In the genomic region with DNA sequence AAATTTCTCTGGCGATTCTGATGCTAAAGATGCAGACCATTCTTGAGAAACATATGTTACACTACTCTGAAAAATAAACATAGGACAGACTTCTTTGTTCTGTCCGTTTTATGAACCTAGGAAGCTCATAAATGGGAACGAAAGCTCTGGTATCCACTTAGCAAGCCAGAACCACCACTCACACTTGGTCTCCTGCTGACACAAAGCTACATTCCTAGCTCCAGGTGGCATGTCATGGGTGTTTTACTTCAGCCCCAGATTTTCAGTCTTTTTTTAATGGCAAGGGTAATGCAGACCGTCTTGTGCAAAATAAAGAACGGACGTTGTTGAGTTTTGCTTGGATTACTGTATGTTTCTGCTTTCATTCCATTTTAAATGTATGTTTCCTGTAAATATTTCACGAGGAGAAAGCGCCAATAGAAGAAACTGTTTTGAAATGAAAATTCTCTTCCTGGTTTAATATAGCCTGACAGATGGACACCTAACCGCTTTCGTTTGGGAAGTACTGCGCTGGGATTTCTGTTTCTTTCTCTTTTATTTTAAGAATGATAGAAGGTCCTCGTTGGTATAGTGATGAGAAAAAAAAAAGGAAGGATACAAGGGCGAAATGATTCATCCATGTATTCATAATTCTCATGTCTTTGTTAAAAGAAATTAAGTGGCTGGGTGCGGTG, we compare ENCODE assay signal across 8 cellular contexts. TPM values are rescaled to one million over a fixed set of nuclear protein-coding genes. Genes with fewer than 3 reads are reported as not detected.
DNase-seq lines count a peak whose midpoint lies in the region; ATAC-seq and TF ChIP-seq lines count a peak whose summit lies in the region.

No MANE protein-coding gene starts in this region.

- ATAC-seq in natural killer cell (no peak), HG02642 (IDR thresholded peaks at IDR 0.05; ENCODE audit: poor library complexity, unreplicated experiment) (no peak), HG02938 (IDR thresholded peaks at IDR 0.05; ENCODE audit: unreplicated experiment) (no peak)

- in situ Hi-C loops in SK-MEL-5 (cut with HindIII; ENCODE audit: low pct_unique_long_range_greater_than_20kb, low sequenced_read_pairs), result no loop called here

- H3K4me1 Mint-ChIP-seq in natural killer cell, result peaks cover 14 to 24% of the 10 kb centered on the region in 2 donors

- peak overlapping the region; percentile 89 for H2AFZ ChIP-seq in Karpas-422 (ENCODE audit: low read length)

- peaks cover 21% of the 10 kb centered on the region for H3K79me2 ChIP-seq in Karpas-422 (ENCODE audit: low read length)

- peak overlapping the region; percentile 99 for H3K4me3 Mint-ChIP-seq in natural killer cell

- H3K27ac Mint-ChIP-seq in natural killer cell, result peak overlapping the region; percentile 98 to 100

- H3K4me1 ChIP-seq in Karpas-422 (ENCODE audit: low read length), result peaks cover 20% of the 10 kb centered on the region

- H3K27ac ChIP-seq in Karpas-422 (ENCODE audit: low read length), result no peak overlapping the region

- peak overlapping the region; percentile 90 for H3K4me2 ChIP-seq in Karpas-422 (ENCODE audit: low read depth, low read length, poor library complexity, severe bottlenecking)

- H4K20me1 ChIP-seq in Karpas-422 (ENCODE audit: insufficient read depth, low read depth, low read length), result no peaks in the 10 kb centered on the region

- H3K9me3 Mint-ChIP-seq in natural killer cell, result no peaks in the 10 kb centered on the region

- no peaks in the 10 kb centered on the region for H3K9me3 ChIP-seq in Karpas-422 (ENCODE audit: low read length)

- no peaks in the 10 kb centered on the region for H3K27me3 Mint-ChIP-seq in natural killer cell (ENCODE audit: low read depth in 2 of 2)

- no peaks in the 10 kb centered on the region for H3K9me2 ChIP-seq in Karpas-422 (replicated peaks; ENCODE audit: insufficient read depth, low read length)

- H3K9ac ChIP-seq in Karpas-422 (ENCODE audit: low read length), result peak overlapping the region; percentile 90

- DNase-seq in DMS79 (lab: John Stamatoyannopoulos, UW) (peak; percentile 61), Karpas-422 (no peak), SK-MEL-5 (ENCODE audit: low read depth, low spot score) (peak; percentile 45), epithelial cell of proximal tubule (ENCODE audit: low read depth) (no peak), natural killer cell (no peak), epidermal melanocyte (ENCODE audit: insufficient read length, low spot score) (no peak)

- peak overlapping the region; percentile 98 for H3K4me3 ChIP-seq in Karpas-422 (ENCODE audit: low read length)
- H3K4me3 ChIP-seq in epithelial cell of proximal tubule (ENCODE audit: low read depth, low read length), result peak overlapping the region; percentile 98

- TF ChIP-seq CTCF in epithelial cell of proximal tubule (conservative IDR thresholded peaks at IDR 0.05; ENCODE audit: low read depth, low read length) (peak; percentile 38), natural killer cell (IDR thresholded peaks at IDR 0.05) (no peak)

- no peaks in the 10 kb centered on the region for H3K27me3 ChIP-seq in Karpas-422 (ENCODE audit: low read length)

- intact Hi-C loops in natural killer cell (cut with micrococcal nuclease), result loop anchor here (2.0 kb wide), 1 partner anchor 91 kb away; the partner anchor contains the start of gene COX6A1

- peaks cover 4% of the 10 kb centered on the region; the same call in 1 of the 2 replicates for H3K36me3 ChIP-seq in Karpas-422 (ENCODE audit: insufficient read depth, low read length)

- no peaks in the 10 kb centered on the region for H3K36me3 Mint-ChIP-seq in natural killer cell

RNA-seq across cellular contexts. Expression of gene COQ5, which starts 0.8 kb away (rescaled TPM):
- 26.3 and 31.5 TPM in 2 replicates for total RNA-seq in Karpas-422 (2014; rRNA removed; shearing (Covaris generic); ENCODE audit: low replicate concordance)
- total RNA-seq in SK-MEL-5 (2014; rRNA removed; shearing (Covaris generic)), result 40.5 and 43.5 TPM in 2 replicates
- 24.8 and 25.3 TPM in 2 replicates for polyA plus RNA-seq in SK-MEL-5 (2015; cell fraction: cytosol; rRNA removed)
- polyA plus RNA-seq in SK-MEL-5 (2015; cell fraction: nucleus; rRNA removed), result 45.9 and 56.1 TPM in 2 replicates
- 40.8 and 46.3 TPM in 2 replicates for total RNA-seq in epithelial cell of proximal tubule
- total RNA-seq in natural killer cell, result 10 to 100 TPM; 11.4 to 17.1 (median 14.6) TPM

RNA-seq across cellular contexts. Expression of gene RNF10, which starts 4.4 kb away (rescaled TPM):
- 59.8 and 65.5 TPM in 2 replicates for total RNA-seq in Karpas-422 (2014; rRNA removed; shearing (Covaris generic); ENCODE audit: low replicate concordance)
- 42.2 and 51.8 TPM in 2 replicates for total RNA-seq in SK-MEL-5 (2014; rRNA removed; shearing (Covaris generic))
- 107 and 142 TPM in 2 replicates for polyA plus RNA-seq in SK-MEL-5 (2015; cell fraction: cytosol; rRNA removed)
- polyA plus RNA-seq in SK-MEL-5 (2015; cell fraction: nucleus; rRNA removed), result 78.7 and 84.0 TPM in 2 replicates
- 66.9 and 81.2 TPM in 2 replicates for total RNA-seq in epithelial cell of proximal tubule
- 100 to 1,000 TPM; 371 to 488 (median 389) TPM for total RNA-seq in natural killer cell

RNA-seq across cellular contexts. Expression of gene DYNLL1, which starts 33.9 kb away (rescaled TPM):
- 237 and 308 TPM in 2 replicates for total RNA-seq in Karpas-422 (2014; rRNA removed; shearing (Covaris generic); ENCODE audit: low replicate concordance)
- total RNA-seq in SK-MEL-5 (2014; rRNA removed; shearing (Covaris generic)), result 447 and 502 TPM in 2 replicates
- 287 and 366 TPM in 2 replicates for polyA plus RNA-seq in SK-MEL-5 (2015; cell fraction: cytosol; rRNA removed)
- 120 and 144 TPM in 2 replicates for polyA plus RNA-seq in SK-MEL-5 (2015; cell fraction: nucleus; rRNA removed)
- 357 and 388 TPM in 2 replicates for total RNA-seq in epithelial cell of proximal tubule
- 100 to 1,000 TPM in 1 of 3 donors, 10 to 100 TPM in 2; 69.7 to 110 (median 77.2) TPM for total RNA-seq in natural killer cell

RNA-seq across cellular contexts. Expression of gene POP5, which starts 51.4 kb away (rescaled TPM):
- 69.1 and 72.9 TPM in 2 replicates for total RNA-seq in Karpas-422 (2014; rRNA removed; shearing (Covaris generic); ENCODE audit: low replicate concordance)
- total RNA-seq in SK-MEL-5 (2014; rRNA removed; shearing (Covaris generic)), result 63.4 and 75.6 TPM in 2 replicates
- polyA plus RNA-seq in SK-MEL-5 (2015; cell fraction: cytosol; rRNA removed), result 50.5 and 67.9 TPM in 2 replicates
- polyA plus RNA-seq in SK-MEL-5 (2015; cell fraction: nucleus; rRNA removed), result 258 and 280 TPM in 2 replicates
- total RNA-seq in epithelial cell of proximal tubule, result 23.1 and 54.5 TPM in 2 replicates
- 10 to 100 TPM; 38.7 to 54.3 (median 42.9) TPM for total RNA-seq in natural killer cell

Comparison
In these comparisons a context has a peak if more than half of its experiments do, and no peak if none do; other contexts are left out.
1. DNase-seq: peak in DMS79 (single experiment) and SK-MEL-5 (single experiment); none in Karpas-422 (single experiment), epithelial cell of proximal tubule (single experiment), natural killer cell (single experiment) and epidermal melanocyte (single experiment).